In the genomic region with DNA sequence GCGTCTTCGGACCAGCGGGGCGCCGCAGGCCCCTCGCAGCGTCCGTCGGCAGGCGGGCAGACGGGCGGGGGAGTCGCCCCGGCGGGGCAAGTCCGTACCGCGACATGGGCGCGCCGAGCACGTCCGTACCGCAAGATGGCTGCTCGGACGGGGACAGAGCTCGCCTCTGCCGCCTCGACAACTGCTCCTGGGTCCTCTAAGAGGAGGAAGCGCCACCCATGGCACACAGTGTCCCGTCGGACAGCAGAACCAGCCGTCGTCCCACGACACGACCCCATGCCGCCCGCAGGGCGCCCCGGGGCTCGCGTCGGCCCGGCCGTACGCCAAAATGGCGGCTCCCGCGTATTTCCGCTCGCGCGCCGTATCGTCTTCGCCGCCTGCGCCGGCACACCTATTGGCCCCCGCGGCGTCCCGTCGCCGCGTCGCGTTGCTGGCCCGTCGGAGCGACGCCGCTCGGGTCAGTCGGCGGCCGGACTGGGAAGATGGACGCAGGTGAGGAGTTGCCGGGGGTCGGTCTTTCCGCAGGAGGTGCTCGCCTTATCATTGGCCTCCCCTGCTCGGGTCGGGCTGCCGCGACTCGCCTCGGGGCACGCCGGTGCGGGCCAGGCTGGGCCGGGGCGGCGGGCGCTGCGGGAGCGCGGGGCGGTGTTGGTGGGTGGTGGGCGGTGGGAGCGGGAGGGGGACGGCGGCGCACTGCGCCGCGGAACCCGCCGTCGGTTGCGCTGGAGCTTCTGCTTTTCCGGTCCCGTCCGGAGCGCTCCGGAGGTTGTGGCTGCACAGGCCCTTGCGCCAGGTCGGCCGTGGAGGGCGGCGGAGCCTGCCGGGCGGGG, we compare ENCODE assay signal across 8 cellular contexts. TPM values are rescaled to one million over a fixed set of nuclear protein-coding genes. Genes with fewer than 3 reads are reported as not detected.
A peak's percentile ranks its signal among the peaks of the same experiment; 100 is the strongest.
DNase-seq lines count a peak whose midpoint lies in the region; TF ChIP-seq lines count a peak whose summit lies in the region.

Gene ATG4B (plus strand): TSS at position 461 of the 830 bp plus-strand sequence. CDS start 22 bp downstream, at position 483.

- H3K36me3 ChIP-seq in H7 (replicated peaks; ENCODE audit: control insufficient read depth, insufficient read depth, low read length) (peaks cover 11% of the 10 kb centered on the region), MG63 (peaks cover 49% of the 10 kb centered on the region), SK-N-SH (replicated peaks in 1 of 2; ENCODE audit: control insufficient read depth in 1 of 2, insufficient read depth in 2 of 2, low read length in 1 of 2) (peaks cover 10 to 25% of the 10 kb centered on the region in 2 experiments), suprapubic skin (peaks cover 14% of the 10 kb centered on the region)

- TF ChIP-seq CTCF in SK-N-SH (IDR thresholded peaks at IDR 0.05) (no peak), suprapubic skin (IDR thresholded peaks at IDR 0.05) (no peak)

- TF ChIP-seq RAD21 in SK-N-SH (IDR thresholded peaks at IDR 0.05; ENCODE audit: low read length) = no peak

- H3K4me1 Mint-ChIP-seq in activated naive CD4-positive, alpha-beta T cell treated with anti-CD3 and anti-CD28 coated beads, Interleukin-2, amount 10 ng/mL, durations not matched to agents 7 days and 5 days = peaks cover 52% of the 10 kb centered on the region

- peaks cover 59% of the 10 kb centered on the region for H4K20me1 ChIP-seq in SK-N-SH (ENCODE audit: insufficient read depth)

- TF ChIP-seq EP300 in SK-N-SH (IDR thresholded peaks at IDR 0.05; ENCODE audit: borderline replicate concordance in 1 of 2, low read depth in 1 of 2, low read length in 1 of 2) = no peak
- TF ChIP-seq EP300 in suprapubic skin (IDR thresholded peaks at IDR 0.05) = no peak

- peak within 1 kb of the TSS; percentile 97 for H3K9ac ChIP-seq in SK-N-SH

- no peaks in the 10 kb centered on the region for H3K9me3 Mint-ChIP-seq in activated naive CD4-positive, alpha-beta T cell treated with anti-CD3 and anti-CD28 coated beads, Interleukin-2, amount 10 ng/mL, durations not matched to agents 7 days and 5 days

- no peaks in the 10 kb centered on the region for H3K27me3 Mint-ChIP-seq in activated naive CD4-positive, alpha-beta T cell treated with anti-CD3 and anti-CD28 coated beads, Interleukin-2, amount 10 ng/mL, durations not matched to agents 7 days and 5 days

- H3K4me3 ChIP-seq in H7 (ENCODE audit: insufficient read depth, low read depth, low read length) = peak within 1 kb of the TSS; percentile 97
- H3K4me3 ChIP-seq in MG63 = peak within 1 kb of the TSS; percentile 76
- peak within 1 kb of the TSS; percentile 92 to 96 for H3K4me3 ChIP-seq in SK-N-SH (ENCODE audit: low read depth in 2 of 2, low read length in 1 of 2)
- peak within 1 kb of the TSS; percentile 92 for H3K4me3 ChIP-seq in suprapubic skin

- no peak for TF ChIP-seq POLR2A in suprapubic skin (IDR thresholded peaks at IDR 0.05)

- H3K27ac ChIP-seq in SK-N-SH (ENCODE audit: low read depth in 2 of 2, low read length in 1 of 2) = peak within 1 kb of the TSS; percentile 96 to 99
- H3K27ac ChIP-seq in suprapubic skin = peak within 1 kb of the TSS; percentile 98

- H3K36me3 Mint-ChIP-seq in activated naive CD4-positive, alpha-beta T cell treated with anti-CD3 and anti-CD28 coated beads, Interleukin-2, amount 10 ng/mL, durations not matched to agents 7 days and 5 days = peaks cover 33% of the 10 kb centered on the region

- H3K9me3 ChIP-seq in MG63 (no peaks in the 10 kb centered on the region), SK-N-SH (no peaks in the 10 kb centered on the region), suprapubic skin (no peaks in the 10 kb centered on the region)

- WGBS in SK-N-SH (ENCODE audit: low lambda C conversion rate) = 0% methylated on average over 10 of the region's 123 CpGs
- WGBS in suprapubic skin = 0% methylated on average over 3 of the region's 123 CpGs

- H3K27me3 ChIP-seq in H7 (ENCODE audit: control insufficient read depth, insufficient read depth, low read length) = no peaks in the 10 kb centered on the region
- no peaks in the 10 kb centered on the region for H3K27me3 ChIP-seq in MG63
- no peaks in the 10 kb centered on the region for H3K27me3 ChIP-seq in SK-N-SH (ENCODE audit: insufficient read depth)
- no peaks in the 10 kb centered on the region for H3K27me3 ChIP-seq in suprapubic skin

- peak within 1 kb of the TSS; percentile 87 for H3K4me3 Mint-ChIP-seq in activated naive CD4-positive, alpha-beta T cell treated with anti-CD3 and anti-CD28 coated beads, Interleukin-2, amount 10 ng/mL, durations not matched to agents 7 days and 5 days

- H2AFZ ChIP-seq in SK-N-SH (ENCODE audit: low read depth) = peak within 1 kb of the TSS; percentile 89

- peak within 1 kb of the TSS; percentile 94 for H3K27ac Mint-ChIP-seq in activated naive CD4-positive, alpha-beta T cell treated with anti-CD3 and anti-CD28 coated beads, Interleukin-2, amount 10 ng/mL, durations not matched to agents 7 days and 5 days

- H3K79me2 ChIP-seq in SK-N-SH (ENCODE audit: insufficient read depth) = peaks cover 90% of the 10 kb centered on the region

- CTCF ChIA-PET in SK-N-SH (lab: Yijun Ruan, JAX) = interaction anchor here (1.0 to 1.7 kb wide), 3 partner anchors 13 to 28 kb away, joined by 3 to 9 read pairs (median 7); no protein-coding TSS in a partner anchor
- CTCF ChIA-PET in activated naive CD4-positive, alpha-beta T cell treated with anti-CD3 and anti-CD28 coated beads, Interleukin-2, amount 10 ng/mL, durations not matched to agents 7 days and 5 days (lab: Charles Lee) = interaction anchor here (1.4 kb wide), 1 partner anchor 20 kb away, joined by 3 read pairs; no protein-coding TSS in a partner anchor

- H3K4me1 ChIP-seq in SK-N-SH (ENCODE audit: control insufficient read depth in 1 of 2, insufficient read depth in 2 of 2, low read depth in 1 of 2, low read length in 1 of 2) (peaks cover 3 to 22% of the 10 kb centered on the region in 2 experiments), suprapubic skin (peaks cover 56% of the 10 kb centered on the region)

- H3F3A ChIP-seq in SK-N-SH (replicated peaks; ENCODE audit: insufficient read depth) = peaks cover 8% of the 10 kb centered on the region

- DNase-seq in GDM1 (lab: John Stamatoyannopoulos, UW) = peak; percentile 83
- DNase-seq in H7 = peak; percentile 97
- DNase-seq in MG63 = peak; percentile 87
- DNase-seq in SK-N-SH = peak; percentile 95
- DNase-seq in activated naive CD4-positive, alpha-beta T cell treated with anti-CD3 and anti-CD28 coated beads, Interleukin-2, amount 10 ng/mL, durations not matched to agents 7 days and 5 days = peak; percentile 84
- DNase-seq in germinal center (ENCODE audit: low spot score) = peak; percentile 82
- DNase-seq in nucleus accumbens (lab: John Stamatoyannopoulos, UW) = peak in 54 of 56 donors; percentile 44 to 97 (median 86)
- DNase-seq in suprapubic skin (ENCODE audit: low spot score in 2 of 2) = peak; percentile 85 to 90

- H3K4me2 ChIP-seq in SK-N-SH = peak within 1 kb of the TSS; percentile 98

- POLR2A ChIA-PET in SK-N-SH (lab: Yijun Ruan, JAX) = interaction anchor here (2.1 kb wide), 1 partner anchor 133 kb away, joined by 4 read pairs; no protein-coding TSS in a partner anchor

- no peaks in the 10 kb centered on the region for H3K9me2 ChIP-seq in SK-N-SH

TF ChIP-seq in SK-N-SH, 30 proteins besides CTCF, POLR2A, EP300 and RAD21 (continues in another document):
- TF ChIP-seq, protein P1, sequence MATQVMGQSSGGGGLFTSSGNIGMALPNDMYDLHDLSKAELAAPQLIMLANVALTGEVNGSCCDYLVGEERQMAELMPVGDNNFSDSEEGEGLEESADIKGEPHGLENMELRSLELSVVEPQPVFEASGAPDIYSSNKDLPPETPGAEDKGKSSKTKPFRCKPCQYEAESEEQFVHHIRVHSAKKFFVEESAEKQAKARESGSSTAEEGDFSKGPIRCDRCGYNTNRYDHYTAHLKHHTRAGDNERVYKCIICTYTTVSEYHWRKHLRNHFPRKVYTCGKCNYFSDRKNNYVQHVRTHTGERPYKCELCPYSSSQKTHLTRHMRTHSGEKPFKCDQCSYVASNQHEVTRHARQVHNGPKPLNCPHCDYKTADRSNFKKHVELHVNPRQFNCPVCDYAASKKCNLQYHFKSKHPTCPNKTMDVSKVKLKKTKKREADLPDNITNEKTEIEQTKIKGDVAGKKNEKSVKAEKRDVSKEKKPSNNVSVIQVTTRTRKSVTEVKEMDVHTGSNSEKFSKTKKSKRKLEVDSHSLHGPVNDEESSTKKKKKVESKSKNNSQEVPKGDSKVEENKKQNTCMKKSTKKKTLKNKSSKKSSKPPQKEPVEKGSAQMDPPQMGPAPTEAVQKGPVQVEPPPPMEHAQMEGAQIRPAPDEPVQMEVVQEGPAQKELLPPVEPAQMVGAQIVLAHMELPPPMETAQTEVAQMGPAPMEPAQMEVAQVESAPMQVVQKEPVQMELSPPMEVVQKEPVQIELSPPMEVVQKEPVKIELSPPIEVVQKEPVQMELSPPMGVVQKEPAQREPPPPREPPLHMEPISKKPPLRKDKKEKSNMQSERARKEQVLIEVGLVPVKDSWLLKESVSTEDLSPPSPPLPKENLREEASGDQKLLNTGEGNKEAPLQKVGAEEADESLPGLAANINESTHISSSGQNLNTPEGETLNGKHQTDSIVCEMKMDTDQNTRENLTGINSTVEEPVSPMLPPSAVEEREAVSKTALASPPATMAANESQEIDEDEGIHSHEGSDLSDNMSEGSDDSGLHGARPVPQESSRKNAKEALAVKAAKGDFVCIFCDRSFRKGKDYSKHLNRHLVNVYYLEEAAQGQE (IDR thresholded peaks at IDR 0.05; ENCODE audit: low read depth, low read length) = peak; percentile 69; the same call in 1 of the 2 replicates
- 0 out of 2 replicates have a peak, but pooled peaks have one; percentile 37 for TF ChIP-seq NRF1 (IDR thresholded peaks at IDR 0.05; ENCODE audit: low read depth, low read length)
- TF ChIP-seq POLR2AphosphoS5 (IDR thresholded peaks at IDR 0.05; ENCODE audit: low read depth, low read length) = peak; percentile 86
- TF ChIP-seq CHD2 (IDR thresholded peaks at IDR 0.05; ENCODE audit: low read length, partially characterized antibody) = peak; percentile 65
- TF ChIP-seq ELF1 (IDR thresholded peaks at IDR 0.05) = peak; percentile 84
- no peak for TF ChIP-seq IRF3 (IDR thresholded peaks at IDR 0.05; ENCODE audit: low read depth, low read length)

RNA-seq across cellular contexts. Expression of gene ATG4B, which starts in this region (rescaled TPM):
- total RNA-seq in H7 (2014; rRNA removed; shearing (Covaris generic)) = 71.5 and 78.5 TPM in 2 replicates
- total RNA-seq in MG63 (2014; rRNA removed; shearing (Covaris generic); ENCODE audit: low replicate concordance) = 47.9 and 83.9 TPM in 2 replicates
- polyA plus RNA-seq in SK-N-SH (2012; rRNA removed) = 105 and 107 TPM in 2 replicates
- 53.2 and 85.0 TPM in 2 replicates for polyA plus RNA-seq in SK-N-SH (2012; cell fraction: cytosol; rRNA removed)
- 323 and 358 TPM in 2 replicates for polyA plus RNA-seq in SK-N-SH (2012; cell fraction: nucleus; rRNA removed)
- total RNA-seq in suprapubic skin = 100 to 1,000 TPM in 1 of 4 donors, 10 to 100 TPM in 3; 50.5 to 173 (median 88.0) TPM

Comparison
In these comparisons a context has a peak if more than half of its experiments do, and no peak if none do; other contexts are left out.
1. Peak in every context shown above with its lines: DNase-seq, H3K4me3 ChIP-seq and H3K27ac ChIP-seq.